ENCODE assay signal across 9 cellular contexts in the genomic region with DNA sequence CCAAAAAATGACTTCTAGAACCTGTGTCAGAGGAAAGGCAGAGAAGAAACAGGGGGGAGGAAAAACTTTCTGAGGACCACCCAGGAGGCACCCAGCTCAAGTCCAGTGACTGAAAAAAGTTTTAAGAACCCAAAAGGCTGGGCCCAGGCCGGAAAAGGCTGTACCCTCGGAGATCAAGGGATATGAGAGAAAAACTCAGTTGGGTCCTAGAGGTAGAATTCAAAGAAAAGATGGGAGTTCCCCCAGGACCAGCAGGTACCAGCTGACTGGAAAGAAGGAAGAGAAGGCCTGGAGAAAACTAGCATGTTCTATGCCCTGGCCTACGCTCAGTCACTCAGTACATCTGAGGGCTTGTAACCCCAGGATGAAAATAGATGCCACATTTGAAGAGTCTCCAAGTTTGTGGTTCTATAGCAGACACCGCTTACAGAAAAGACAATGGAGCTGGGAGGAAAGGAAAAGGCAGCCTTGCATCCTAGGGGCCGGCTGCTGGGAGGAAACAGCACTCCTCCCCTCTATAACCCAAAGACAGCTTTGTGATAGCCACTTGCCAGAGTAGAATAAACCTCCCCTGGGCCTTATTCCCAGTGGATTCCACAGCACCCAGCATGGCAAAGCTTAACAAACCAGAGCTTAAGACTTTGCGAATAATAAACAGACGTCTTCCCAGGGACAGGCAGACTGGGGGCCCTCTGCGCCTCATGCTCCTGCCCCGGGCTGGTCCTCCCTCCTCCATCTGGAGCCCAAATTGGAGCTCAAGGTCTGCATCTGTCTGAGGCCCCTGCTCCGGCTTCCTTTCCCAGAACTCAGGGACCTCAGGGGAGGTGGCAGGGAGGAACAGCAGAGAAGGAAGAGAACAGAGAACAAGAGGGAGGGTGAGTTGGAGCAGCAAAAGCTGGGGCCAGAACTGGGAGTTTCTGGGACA. TPM values are rescaled to one million over a fixed set of nuclear protein-coding genes. Genes with fewer than 3 reads are reported as not detected.
DNase-seq lines count a peak whose midpoint lies in the region; ATAC-seq and TF ChIP-seq lines count a peak whose summit lies in the region.
"Had no signal": no experiment of that assay in that cellular context is flagged by ENCODE, and none has a peak within 500 bp of the region (broad histone marks: within the 10 kb centered on the region; RNA-seq: fewer than 3 reads in every experiment).

No MANE protein-coding gene starts in this region.

- H3K4me1 ChIP-seq in right atrium auricular region, result peaks cover 0 to 65% of the 10 kb centered on the region in 2 donors
- no peaks in the 10 kb centered on the region for H3K4me1 ChIP-seq in ovary (ENCODE audit: insufficient read depth)

- peaks cover 47% of the 10 kb centered on the region for H3K4me1 Mint-ChIP-seq in activated T-helper 17 cell treated with anti-CD3 and anti-CD28 coated beads, Interleukin-2, amount 50 U/mL, for 72 hours
- H3K4me1 Mint-ChIP-seq in stimulated activated effector memory CD8-positive, alpha-beta T cell treated with anti-CD3 and anti-CD28 coated beads, Interleukin-12 subunit alpha, Interleukin-12 subunit beta, amount 100 ng/mL, for 72 hours, result peaks cover 74% of the 10 kb centered on the region

- no peak for TF ChIP-seq POLR2A in ovary (IDR thresholded peaks at IDR 0.05)

- H3K36me3 ChIP-seq in KOPT-K1 (ENCODE audit: insufficient read depth, low read length) (no peaks in the 10 kb centered on the region), right atrium auricular region (no peaks in the 10 kb centered on the region), ovary (no peaks in the 10 kb centered on the region), brain microvascular endothelial cell (replicated peaks) (no peaks in the 10 kb centered on the region)

- DNase-seq in right atrium auricular region (ENCODE audit: low spot score), result no peak
- no peak for DNase-seq in stimulated activated effector memory CD8-positive, alpha-beta T cell treated with anti-CD3 and anti-CD28 coated beads, Interleukin-12 subunit alpha, Interleukin-12 subunit beta, amount 100 ng/mL, for 72 hours (ENCODE audit: low spot score in 2 of 2)
- no peak for DNase-seq in 8988T
- no peak for DNase-seq in ovary
- no peak for DNase-seq in brain microvascular endothelial cell
- DNase-seq: stimulated activated CD4-positive, alpha-beta T cell treated with anti-CD3 and anti-CD28 coated beads, Interleukin-4, amount 100 ng/mL, for 4 hours had no signal

- H3K9me3 ChIP-seq in KOPT-K1 (ENCODE audit: insufficient read depth, low read length, poor library complexity, severe bottlenecking) (no peaks in the 10 kb centered on the region), right atrium auricular region (no peaks in the 10 kb centered on the region), ovary (no peaks in the 10 kb centered on the region)

- TF ChIP-seq EP300 in ovary (IDR thresholded peaks at IDR 0.05), result no peak

- no peaks in the 10 kb centered on the region for H3K27me3 Mint-ChIP-seq in activated T-helper 17 cell treated with anti-CD3 and anti-CD28 coated beads, Interleukin-2, amount 50 U/mL, for 72 hours

- TF ChIP-seq CTCF in right atrium auricular region (IDR thresholded peaks at IDR 0.05) (no peak), ovary (IDR thresholded peaks at IDR 0.05) (no peak), brain microvascular endothelial cell (IDR thresholded peaks at IDR 0.05; ENCODE audit: low read depth, low read length, missing control alignments) (no peak)

- intact Hi-C loops in ovary (cut with DNase I), result loop anchor here (5.0 to 10.0 kb wide), 4 partner anchors 99 to 259 kb away; partner anchors contain the start of genes CCND3 (in 1 of the 4) and PRICKLE4 (in 1 of the 4)

- in situ Hi-C loops in brain microvascular endothelial cell (cut with HindIII; ENCODE audit: low pct_ligation_motif_present, low sequenced_read_pairs), result loop anchor here (25.0 kb wide), 1 partner anchor 254 kb away; the partner anchor contains the start of genes FRS3, PRICKLE4 and TOMM6

- WGBS in ovary, 3 donors, result 50 to 60% (median 50%) methylated on average over 10 of the region's 10 CpGs

- H3K27ac ChIP-seq in KOPT-K1 (ENCODE audit: low read depth, low read length, poor library complexity, severe bottlenecking) (peak overlapping the region; percentile 98), right atrium auricular region (peak overlapping the region; percentile 29 to 48), ovary (no peak overlapping the region), brain microvascular endothelial cell (no peak overlapping the region)

- no peaks in the 10 kb centered on the region for H3K9me3 Mint-ChIP-seq in activated T-helper 17 cell treated with anti-CD3 and anti-CD28 coated beads, Interleukin-2, amount 50 U/mL, for 72 hours
- H3K9me3 Mint-ChIP-seq in stimulated activated effector memory CD8-positive, alpha-beta T cell treated with anti-CD3 and anti-CD28 coated beads, Interleukin-12 subunit alpha, Interleukin-12 subunit beta, amount 100 ng/mL, for 72 hours, result no peaks in the 10 kb centered on the region

- no peak for ATAC-seq in activated T-helper 17 cell treated with anti-CD3 and anti-CD28 coated beads, Interleukin-2, amount 50 U/mL, for 72 hours (replicated peaks)
- ATAC-seq in stimulated activated effector memory CD8-positive, alpha-beta T cell treated with anti-CD3 and anti-CD28 coated beads, Interleukin-12 subunit alpha, Interleukin-12 subunit beta, amount 100 ng/mL, for 72 hours, result no peak
- ATAC-seq: Panc1 had no signal

- H3K4me3 ChIP-seq in right atrium auricular region (no peak overlapping the region), ovary (no peak overlapping the region), brain microvascular endothelial cell (ENCODE audit: low read depth, low read length) (no peak overlapping the region)

- no peaks in the 10 kb centered on the region for H3K27me3 ChIP-seq in right atrium auricular region
- no peaks in the 10 kb centered on the region for H3K27me3 ChIP-seq in ovary
- H3K27me3 ChIP-seq in brain microvascular endothelial cell (replicated peaks), result no peaks in the 10 kb centered on the region

- H3K4me3 Mint-ChIP-seq in activated T-helper 17 cell treated with anti-CD3 and anti-CD28 coated beads, Interleukin-2, amount 50 U/mL, for 72 hours, result peak overlapping the region; percentile 97
- peak overlapping the region; percentile 91 for H3K4me3 Mint-ChIP-seq in stimulated activated effector memory CD8-positive, alpha-beta T cell treated with anti-CD3 and anti-CD28 coated beads, Interleukin-12 subunit alpha, Interleukin-12 subunit beta, amount 100 ng/mL, for 72 hours

- peak overlapping the region; percentile 88 for H3K27ac Mint-ChIP-seq in activated T-helper 17 cell treated with anti-CD3 and anti-CD28 coated beads, Interleukin-2, amount 50 U/mL, for 72 hours
- H3K27ac Mint-ChIP-seq in stimulated activated effector memory CD8-positive, alpha-beta T cell treated with anti-CD3 and anti-CD28 coated beads, Interleukin-12 subunit alpha, Interleukin-12 subunit beta, amount 100 ng/mL, for 72 hours, result peak overlapping the region; percentile 89

- peaks cover 65% of the 10 kb centered on the region for H3K36me3 Mint-ChIP-seq in activated T-helper 17 cell treated with anti-CD3 and anti-CD28 coated beads, Interleukin-2, amount 50 U/mL, for 72 hours (ENCODE audit: low read depth)
- H3K36me3 Mint-ChIP-seq in stimulated activated effector memory CD8-positive, alpha-beta T cell treated with anti-CD3 and anti-CD28 coated beads, Interleukin-12 subunit alpha, Interleukin-12 subunit beta, amount 100 ng/mL, for 72 hours, result peaks cover 29% of the 10 kb centered on the region

RNA-seq across cellular contexts. Expression of gene TAF8, which starts 8.9 kb away (rescaled TPM):
- 10 to 100 TPM; 48.8 to 60.9 TPM for total RNA-seq in activated T-helper 17 cell treated with anti-CD3 and anti-CD28 coated beads, Interleukin-2, amount 50 U/mL, for 72 hours
- total RNA-seq in right atrium auricular region (10 to 100 TPM; 21.9 to 35.8 TPM), ovary (10 to 100 TPM in 6 of 7 donors, 1 to 10 TPM in 1; 9.8 to 21.3 (median 18.4) TPM)
- 1 to 10 TPM; 9.2 to 9.6 TPM for polyA plus RNA-seq in ovary

Comparison
In these comparisons a context has a peak if more than half of its experiments do, and no peak if none do; other contexts are left out.
1. H3K27ac ChIP-seq: peak in KOPT-K1 (single experiment) and right atrium auricular region (2 of 2); none in ovary (0 of 2) and brain microvascular endothelial cell (single experiment).